6 cellular contexts compared by ENCODE assay signal in the genomic region with DNA sequence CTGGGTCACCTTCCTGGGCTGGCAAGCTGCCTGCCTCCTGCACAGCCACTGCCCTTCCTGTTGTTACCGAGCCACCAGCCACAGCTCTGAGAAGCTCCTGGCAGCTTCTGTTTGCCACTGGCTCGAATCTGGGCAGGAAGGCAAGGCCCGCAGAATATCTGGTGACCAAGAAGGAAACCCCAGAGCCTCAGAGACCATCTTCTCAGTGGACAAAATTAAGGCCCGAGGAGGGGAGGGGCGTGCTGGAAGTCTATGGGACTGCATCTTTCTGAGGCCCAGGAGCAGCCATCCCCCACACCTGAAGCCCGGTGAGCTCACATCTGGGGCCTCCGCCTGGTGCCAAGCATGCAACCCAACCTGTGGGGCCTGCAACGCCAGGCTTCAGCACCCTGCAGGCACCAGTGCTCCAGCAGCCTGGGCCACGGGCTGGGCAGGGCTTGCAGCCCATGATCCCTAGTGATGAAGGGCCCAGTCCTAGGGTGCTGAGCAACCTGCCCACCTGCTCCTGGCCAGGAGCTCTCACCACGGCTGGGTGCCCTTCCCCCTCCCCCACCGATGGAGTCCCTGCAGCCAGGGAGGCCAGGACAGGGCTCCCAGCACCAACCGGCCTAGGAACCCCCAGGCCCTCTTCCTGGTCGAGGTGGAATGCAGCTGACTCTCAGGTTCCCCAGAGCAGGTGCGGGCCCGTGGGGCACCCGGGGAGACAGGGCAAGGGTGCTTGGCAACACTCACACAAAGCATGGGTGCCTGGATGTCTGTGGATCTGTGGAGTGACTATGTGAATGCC. TPM values are rescaled to one million over a fixed set of nuclear protein-coding genes. Genes with fewer than 3 reads are reported as not detected.
DNase-seq lines count a peak whose midpoint lies in the region; ATAC-seq, FAIRE-seq and TF ChIP-seq lines count a peak whose summit lies in the region.

No MANE protein-coding gene starts in this region.

- H3K9ac ChIP-seq in neuronal stem cell (ENCODE audit: low read depth, low read length, poor library complexity), result peak overlapping the region; percentile 97

- H3K4me2 ChIP-seq in neuronal stem cell (ENCODE audit: insufficient read depth, low read length, poor library complexity, severe bottlenecking), result peak overlapping the region; percentile 98

- peak overlapping the region; percentile 94 for H2BK5ac ChIP-seq in neuronal stem cell (ENCODE audit: low read length)

- H3K9me3 ChIP-seq in neuronal stem cell (replicated peaks in 1 of 2; ENCODE audit: control insufficient read depth in 2 of 2, insufficient read depth in 1 of 2, low read depth in 1 of 2, low read length in 2 of 2), result peaks cover 0 to 9% of the 10 kb centered on the region in 2 donors

- H3K27ac ChIP-seq in HL-60 (replicated peaks), result peak overlapping the region; percentile 79
- H3K27ac ChIP-seq in neuronal stem cell (replicated peaks; ENCODE audit: low read length), result no peak overlapping the region

- H2AFZ ChIP-seq in neuronal stem cell (ENCODE audit: low read length), result peak overlapping the region; percentile 93

- H3K23ac ChIP-seq in neuronal stem cell (ENCODE audit: low read depth, low read length, poor library complexity), result peak overlapping the region; percentile 89

- peak overlapping the region; percentile 76 for H3K4ac ChIP-seq in neuronal stem cell (ENCODE audit: low read length)

- FAIRE-seq in bronchial epithelial cell (lab: Jason Lieb, UNC), result no peak

- H2AK5ac ChIP-seq in neuronal stem cell (ENCODE audit: low read depth, low read length), result peak overlapping the region; percentile 95

- H2BK12ac ChIP-seq in neuronal stem cell (ENCODE audit: low read length), result peak overlapping the region; percentile 16

- TF ChIP-seq CTCF in HL-60 (IDR thresholded peaks at IDR 0.05; ENCODE audit: insufficient read depth, low read length), result no peak
- no peak for TF ChIP-seq CTCF in bronchial epithelial cell (IDR thresholded peaks at IDR 0.05; ENCODE audit: insufficient read depth, low read length, severe bottlenecking)

- peaks cover 14% of the 10 kb centered on the region for H3K36me3 ChIP-seq in bronchial epithelial cell (ENCODE audit: control insufficient read depth, insufficient read depth, low read length)
- peaks cover 22 to 54% of the 10 kb centered on the region in 2 donors for H3K36me3 ChIP-seq in neuronal stem cell (replicated peaks in 1 of 2; ENCODE audit: control insufficient read depth in 2 of 2, insufficient read depth in 2 of 2, low read length in 2 of 2)

- H3K18ac ChIP-seq in neuronal stem cell (ENCODE audit: low read length), result peak overlapping the region; percentile 92

- WGBS in neuronal stem cell (ENCODE audit: extremely low coverage in 2 of 2, insufficient read length in 2 of 2, insufficient replicate concordance in 1 of 2), 2 donors, result no CpG with 5 or more reads among the region's 16 CpGs

- H3K14ac ChIP-seq in neuronal stem cell (ENCODE audit: low read length), result no peak overlapping the region

- peak overlapping the region; percentile 72 for H2BK120ac ChIP-seq in neuronal stem cell (ENCODE audit: low read depth, low read length)

- peaks cover 50% of the 10 kb centered on the region for H3K79me1 ChIP-seq in neuronal stem cell (ENCODE audit: low read depth, low read length)

- H3K4me1 ChIP-seq in neuronal stem cell (ENCODE audit: control insufficient read depth in 2 of 2, insufficient read depth in 1 of 2, low read depth in 1 of 2, low read length in 2 of 2), result peaks cover 18% of the 10 kb centered on the region in 2 donors

- peak in 1 of 2 experiments; percentile 23 for DNase-seq in HL-60 (ENCODE audit: low read depth in 1 of 2, low spot score in 1 of 2)
- no peak for DNase-seq in bronchial epithelial cell (ENCODE audit: low read depth)
- DNase-seq in neuronal stem cell (ENCODE audit: low spot score), result no peak
- DNase-seq in HPDE6-E6E7 (ENCODE audit: extremely low spot score), result no peak

- no peak for ATAC-seq in HG03095 (IDR thresholded peaks at IDR 0.05; ENCODE audit: unreplicated experiment)
- ATAC-seq in GM18511 (IDR thresholded peaks at IDR 0.05; ENCODE audit: unreplicated experiment), result no peak

- no peak overlapping the region for H4K91ac ChIP-seq in neuronal stem cell (ENCODE audit: low read depth, low read length, poor library complexity)

- H3K27me3 ChIP-seq in HL-60 (ENCODE audit: insufficient read depth, poor library complexity, severe bottlenecking) (no peaks in the 10 kb centered on the region), bronchial epithelial cell (ENCODE audit: control insufficient read depth, insufficient read depth, low read length) (no peaks in the 10 kb centered on the region), neuronal stem cell (ENCODE audit: control insufficient read depth in 3 of 3, insufficient read depth in 3 of 3, low read depth in 1 of 3, low read length in 3 of 3) (peaks cover 0 to 2% (median 0%) of the 10 kb centered on the region in 3 experiments)

- no peak overlapping the region for H2BK15ac ChIP-seq in neuronal stem cell (ENCODE audit: low read length)

- H3K4me3 ChIP-seq in HL-60 (replicated peaks; ENCODE audit: insufficient read depth, low read length) (peak overlapping the region; percentile 93), bronchial epithelial cell (ENCODE audit: low read depth, low read length) (peak overlapping the region; percentile 99), neuronal stem cell (ENCODE audit: low read length in 2 of 2) (peak overlapping the region; percentile 90 to 97)

- H4K8ac ChIP-seq in neuronal stem cell (ENCODE audit: low read depth, low read length), result peak overlapping the region; percentile 23

RNA-seq across cellular contexts. Expression of a gene that starts 0.9 kb away (rescaled TPM):
- 10.8 and 20.2 TPM in 2 replicates for total RNA-seq in bronchial epithelial cell
- polyA plus RNA-seq in neuronal stem cell (2013, experiment 1 of 2), result 9.4 TPM
- polyA plus RNA-seq in neuronal stem cell (2013, experiment 2 of 2), result 9.2 TPM

RNA-seq across cellular contexts. Expression of a gene that starts 1.0 kb away (rescaled TPM):
- total RNA-seq in bronchial epithelial cell, result 64.9 and 66.3 TPM in 2 replicates
- 73.8 TPM for polyA plus RNA-seq in neuronal stem cell (2013, experiment 1 of 2)
- polyA plus RNA-seq in neuronal stem cell (2013, experiment 2 of 2), result 72.0 TPM

RNA-seq across cellular contexts. Expression of a gene that starts 5.6 kb away (rescaled TPM):
- total RNA-seq in bronchial epithelial cell, result 0.26 and 0.38 TPM in 2 replicates
- polyA plus RNA-seq in neuronal stem cell (2013, experiment 1 of 2), result 0.14 TPM
- 0.12 TPM for polyA plus RNA-seq in neuronal stem cell (2013, experiment 2 of 2)

RNA-seq across cellular contexts. Expression of a gene that starts 17.1 kb away (rescaled TPM):
- total RNA-seq in bronchial epithelial cell, result 15.6 and 20.8 TPM in 2 replicates
- polyA plus RNA-seq in neuronal stem cell (2013, experiment 1 of 2), result 15.2 TPM
- 15.0 TPM for polyA plus RNA-seq in neuronal stem cell (2013, experiment 2 of 2)

RNA-seq across cellular contexts. Expression of a gene that starts 17.8 kb away (rescaled TPM):
- total RNA-seq in bronchial epithelial cell, result 34.0 and 36.4 TPM in 2 replicates
- polyA plus RNA-seq in neuronal stem cell (2013, experiment 1 of 2), result 19.8 TPM
- polyA plus RNA-seq in neuronal stem cell (2013, experiment 2 of 2), result 18.5 TPM
